29 cellular contexts compared by ENCODE assay signal in genomic region chr6:147061152-147061551, GRCh38.
"Had no signal": no experiment of that assay in that cellular context is flagged by ENCODE, and none has a peak within 500 bp of the region (broad histone marks: within the 10 kb centered on the region; RNA-seq: fewer than 3 reads in every experiment).

No MANE protein-coding gene starts in this region.

- H3K9me3 Mint-ChIP-seq: neural progenitor cell; stimulated activated memory B cell treated with anti-CD40 and anti-IgM and Interleukin-4, amounts not matched to agents 10 μg/mL and 1 μg/mL and 100 μg/mL, for 72 hours; type B pancreatic cell; WTC11 had no signal

- H3K27me3 ChIP-seq: breast epithelium, esophagus muscularis mucosa, foreskin keratinocyte, heart right ventricle, left lung, neural progenitor cell, uterus had no signal

- H3K36me3 Mint-ChIP-seq: neural progenitor cell; stimulated activated memory B cell treated with anti-CD40 and anti-IgM and Interleukin-4, amounts not matched to agents 10 μg/mL and 1 μg/mL and 100 μg/mL, for 72 hours; type B pancreatic cell; WTC11 had no signal

- DNase-seq: activated CD4-positive, alpha-beta T cell treated with anti-CD3 and anti-CD28 coated beads for 1 hour; activated CD4-positive, alpha-beta T cell treated with anti-CD3 and anti-CD28 coated beads, Interleukin-2, amount 50 U/mL, for 1 hour; activated CD8-positive, alpha-beta T cell treated with anti-CD3 and anti-CD28 coated beads for 36 hours; activated T-cell treated with anti-CD3 and anti-CD28 coated beads, Interleukin-2, amount 50 U/mL, for 48 hours; central memory CD4-positive, alpha-beta T cell; foreskin keratinocyte; heart right ventricle; left lung; lower lobe of right lung; mesenchymal stem cell; naive thymus-derived CD8-positive, alpha-beta T cell; occipital lobe; psoas muscle; stimulated activated CD4-positive, alpha-beta T cell treated with anti-CD3 and anti-CD28 coated beads, Interleukin-1b, Interleukin-23, amount 100 ng/mL, for 48 hours; stimulated activated CD4-positive, alpha-beta T cell treated with anti-CD3 and anti-CD28 coated beads, Interleukin-4, amount 100 ng/mL, for 4 hours; stimulated activated CD8-positive, alpha-beta memory T cell treated with anti-CD3 and anti-CD28 coated beads, Interleukin-4, amount 100 ng/mL, for 48 hours; stimulated activated naive CD8-positive, alpha-beta T cell treated with anti-CD3 and anti-CD28 coated beads, Interleukin-15, amount 100 ng/mL, for 72 hours; substantia nigra; uterus had no signal

- H3K9ac ChIP-seq: neural progenitor cell, parathyroid adenoma had no signal

- H3K4me1 Mint-ChIP-seq: neural progenitor cell had no signal

- H3K27ac Mint-ChIP-seq: activated CD8-positive, alpha-beta T cell treated with anti-CD3 and anti-CD28 coated beads for 36 hours; activated naive CD4-positive, alpha-beta T cell treated with anti-CD3 and anti-CD28 coated beads, Interleukin-2, amount 50 U/mL, for 72 hours; activated T-helper 2 cell treated with anti-CD3 and anti-CD28 coated beads, Interferon-gamma antibody, Interleukin-2, Interleukin-4, amounts not matched to agents 10 μg/mL and 5 μg/mL and 100 μg/mL, durations not matched to agents 14 hours and 24 hours and 36 hours; naive thymus-derived CD8-positive, alpha-beta T cell; neural progenitor cell; stimulated activated memory B cell treated with anti-CD40 and anti-IgM and Interleukin-4, amounts not matched to agents 10 μg/mL and 1 μg/mL and 100 μg/mL, for 72 hours; stimulated activated naive CD8-positive, alpha-beta T cell treated with anti-CD3 and anti-CD28 coated beads, Interleukin-15, amount 100 ng/mL, for 72 hours; type B pancreatic cell; WTC11 had no signal

- H3K4me1 ChIP-seq: left lung, lower lobe of right lung, neural progenitor cell, psoas muscle, uterus had no signal

- H3K27me3 Mint-ChIP-seq: activated CD8-positive, alpha-beta T cell treated with anti-CD3 and anti-CD28 coated beads for 36 hours; naive thymus-derived CD8-positive, alpha-beta T cell; stimulated activated memory B cell treated with anti-CD40 and anti-IgM and Interleukin-4, amounts not matched to agents 10 μg/mL and 1 μg/mL and 100 μg/mL, for 72 hours; stimulated activated naive CD8-positive, alpha-beta T cell treated with anti-CD3 and anti-CD28 coated beads, Interleukin-15, amount 100 ng/mL, for 72 hours; type B pancreatic cell had no signal

- ATAC-seq: activated CD8-positive, alpha-beta T cell treated with anti-CD3 and anti-CD28 coated beads for 36 hours; activated naive CD4-positive, alpha-beta T cell treated with anti-CD3 and anti-CD28 coated beads, Interleukin-2, amount 50 U/mL, for 72 hours; foreskin keratinocyte; heart right ventricle; left lung; lower lobe of right lung; naive thymus-derived CD8-positive, alpha-beta T cell; psoas muscle; stimulated activated memory B cell treated with anti-CD40 and anti-IgM and Interleukin-4, amounts not matched to agents 10 μg/mL and 1 μg/mL and 100 μg/mL, for 72 hours; stimulated activated naive CD8-positive, alpha-beta T cell treated with anti-CD3 and anti-CD28 coated beads, Interleukin-15, amount 100 ng/mL, for 72 hours; WTC11 had no signal

- H3K4me3 ChIP-seq: breast epithelium, esophagus muscularis mucosa, heart right ventricle, left lung, lower lobe of right lung, neural progenitor cell, psoas muscle, smooth muscle cell, uterus had no signal

- H3K9me3 ChIP-seq: breast epithelium, esophagus muscularis mucosa, heart right ventricle, left lung, lower lobe of right lung, psoas muscle, uterus had no signal

- H3K36me3 ChIP-seq: breast epithelium, esophagus muscularis mucosa, heart right ventricle, left lung, lower lobe of right lung, neural progenitor cell, uterus had no signal

- H3K4me3 Mint-ChIP-seq: activated CD8-positive, alpha-beta T cell treated with anti-CD3 and anti-CD28 coated beads for 36 hours; naive thymus-derived CD8-positive, alpha-beta T cell; neural progenitor cell; stimulated activated memory B cell treated with anti-CD40 and anti-IgM and Interleukin-4, amounts not matched to agents 10 μg/mL and 1 μg/mL and 100 μg/mL, for 72 hours; stimulated activated naive CD8-positive, alpha-beta T cell treated with anti-CD3 and anti-CD28 coated beads, Interleukin-15, amount 100 ng/mL, for 72 hours; type B pancreatic cell; WTC11 had no signal
